ENCODE assay signal across 1 cellular context in genomic region chr6:28399370-28400121, GRCh38.
TF ChIP-seq lines count a peak whose summit lies in the region.

ZSCAN12 (minus strand) TSS chr6:28399747; CDS start chr6:28398405, 1,342 bp downstream.

TF ChIP-seq in K562, 482 proteins besides CTCF, POLR2A, EP300 and RAD21 (continued from another document and continues in another):
- TF ChIP-seq PRDM10 (IDR thresholded peaks at IDR 0.05; ENCODE audit: partially characterized antibody) (peak; percentile 40), ZBTB11 (CRISPR knock-in tag; IDR thresholded peaks at IDR 0.05) (peak in 2 of 3 experiments; percentile 94 to 99; a peak in 4 of 6 replicates), E2F8 (IDR thresholded peaks at IDR 0.05; ENCODE audit: low read depth, partially characterized antibody) (peak; percentile 89), CREB3 (tag; conservative IDR thresholded peaks at IDR 0.05; ENCODE audit: low read depth) (0 out of 2 replicates have a peak, but pooled peaks have one; percentile 19), ELF4 (CRISPR knock-in tag; IDR thresholded peaks at IDR 0.05) (no peak), ZNF639 (CRISPR knock-in tag; conservative IDR thresholded peaks at IDR 0.05 in 1 of 2, IDR thresholded peaks at IDR 0.05 in 1 of 2) (peak in 1 of 2 experiments; percentile 82; a peak in 1 of 4 replicates), TAF1 (IDR thresholded peaks at IDR 0.05; ENCODE audit: control insufficient read depth, extremely low read depth, insufficient read depth, low read length, severe bottlenecking) (peak; percentile 98), ZNF583 (CRISPR knock-in tag; IDR thresholded peaks at IDR 0.05) (peak; percentile 70; the same call in 1 of the 2 replicates), NCOA1 (IDR thresholded peaks at IDR 0.05; ENCODE audit: low read depth) (peak; percentile 95), MBD2 (IDR thresholded peaks at IDR 0.05; ENCODE audit: borderline replicate concordance, low read depth) (peak; percentile 81), RBM22 (IDR thresholded peaks at IDR 0.05; ENCODE audit: low read depth, low read length, poor library complexity, severe bottlenecking) (peak; percentile 95), EHMT2 (IDR thresholded peaks at IDR 0.05) (peak; percentile 74), NONO (IDR thresholded peaks at IDR 0.05; ENCODE audit: low read depth in 2 of 2, low read length in 1 of 2) (peak in 1 of 2 experiments; percentile 53; a peak in 1 of 4 replicates), GTF2B (IDR thresholded peaks at IDR 0.05; ENCODE audit: extremely low read depth, insufficient read length) (peak; percentile 78), SMAD4 (CRISPR knock-in tag; conservative IDR thresholded peaks at IDR 0.05) (peak; percentile 90), RBM34 (IDR thresholded peaks at IDR 0.05; ENCODE audit: borderline replicate concordance, insufficient read depth, low read length) (no peak), RBM15 (IDR thresholded peaks at IDR 0.05; ENCODE audit: insufficient read depth, low read length) (no peak), SREBF2 (CRISPR knock-in tag; IDR thresholded peaks at IDR 0.05) (no peak), RERE (CRISPR knock-in tag; IDR thresholded peaks at IDR 0.05; ENCODE audit: borderline replicate concordance) (no peak), PCBP1 (IDR thresholded peaks at IDR 0.05; ENCODE audit: low read depth, low read length, poor library complexity, severe bottlenecking) (peak; percentile 71), ZNF212 (CRISPR knock-in tag; IDR thresholded peaks at IDR 0.05) (0 out of 2 replicates have a peak, but pooled peaks have one; percentile 15), ETV6 (IDR thresholded peaks at IDR 0.05; ENCODE audit: borderline replicate concordance in 1 of 2, low read depth in 2 of 2, low read length in 1 of 2) (peak; percentile 58 to 79; a peak in 3 of 4 replicates), ETV6 (CRISPR knock-in tag; IDR thresholded peaks at IDR 0.05; ENCODE audit: borderline replicate concordance) (peak; percentile 23; the same call in 1 of the 2 replicates), C11orf30 (IDR thresholded peaks at IDR 0.05; ENCODE audit: low read depth) (peak; percentile 91), PHF21A (IDR thresholded peaks at IDR 0.05; ENCODE audit: borderline replicate concordance, low read depth) (peak; percentile 78; the same call in 1 of the 2 replicates), ZNF408 (CRISPR knock-in tag; IDR thresholded peaks at IDR 0.05; ENCODE audit: low read depth) (no peak), MLLT1 (IDR thresholded peaks at IDR 0.05) (peak in 1 of 2 experiments; percentile 84), BCLAF1 (IDR thresholded peaks at IDR 0.05; ENCODE audit: borderline replicate concordance in 1 of 2, control insufficient read depth in 1 of 2, low read depth in 2 of 2, low read length in 1 of 2) (peak in 1 of 2 experiments; percentile 99; a peak in 2 of 4 replicates)
